Comparison of ENCODE assay signal across 1 cellular context in genomic region chr19:40425450-40426287, GRCh38.
TF ChIP-seq lines count a peak whose summit lies in the region.

SERTAD1 (minus strand) TSS chr19:40425992; CDS start chr19:40423546, 2,446 bp downstream.

TF ChIP-seq in K562, 482 proteins besides CTCF, POLR2A, EP300 and RAD21 (continued from another document and continues in another):
- TF ChIP-seq, protein P1, sequence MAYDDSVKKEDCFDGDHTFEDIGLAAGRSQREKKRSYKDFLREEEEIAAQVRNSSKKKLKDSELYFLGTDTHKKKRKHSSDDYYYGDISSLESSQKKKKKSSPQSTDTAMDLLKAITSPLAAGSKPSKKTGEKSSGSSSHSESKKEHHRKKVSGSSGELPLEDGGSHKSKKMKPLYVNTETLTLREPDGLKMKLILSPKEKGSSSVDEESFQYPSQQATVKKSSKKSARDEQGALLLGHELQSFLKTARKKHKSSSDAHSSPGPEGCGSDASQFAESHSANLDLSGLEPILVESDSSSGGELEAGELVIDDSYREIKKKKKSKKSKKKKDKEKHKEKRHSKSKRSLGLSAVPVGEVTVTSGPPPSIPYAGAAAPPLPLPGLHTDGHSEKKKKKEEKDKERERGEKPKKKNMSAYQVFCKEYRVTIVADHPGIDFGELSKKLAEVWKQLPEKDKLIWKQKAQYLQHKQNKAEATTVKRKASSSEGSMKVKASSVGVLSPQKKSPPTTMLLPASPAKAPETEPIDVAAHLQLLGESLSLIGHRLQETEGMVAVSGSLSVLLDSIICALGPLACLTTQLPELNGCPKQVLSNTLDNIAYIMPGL (CRISPR knock-in tag; IDR thresholded peaks at IDR 0.05), result peak; percentile 72; the same call in 1 of the 2 replicates
- TF ChIP-seq TEAD1 (CRISPR knock-in tag; IDR thresholded peaks at IDR 0.05), result peak in 1 of 2 experiments; percentile 69; a peak in 1 of 4 replicates
- TF ChIP-seq MXI1 (IDR thresholded peaks at IDR 0.05; ENCODE audit: low read depth, low read length), result 0 out of 2 replicates have a peak, but pooled peaks have one; percentile 39
- no peak for TF ChIP-seq ZNF324 (CRISPR knock-in tag; IDR thresholded peaks at IDR 0.05)
- TF ChIP-seq, protein P2, sequence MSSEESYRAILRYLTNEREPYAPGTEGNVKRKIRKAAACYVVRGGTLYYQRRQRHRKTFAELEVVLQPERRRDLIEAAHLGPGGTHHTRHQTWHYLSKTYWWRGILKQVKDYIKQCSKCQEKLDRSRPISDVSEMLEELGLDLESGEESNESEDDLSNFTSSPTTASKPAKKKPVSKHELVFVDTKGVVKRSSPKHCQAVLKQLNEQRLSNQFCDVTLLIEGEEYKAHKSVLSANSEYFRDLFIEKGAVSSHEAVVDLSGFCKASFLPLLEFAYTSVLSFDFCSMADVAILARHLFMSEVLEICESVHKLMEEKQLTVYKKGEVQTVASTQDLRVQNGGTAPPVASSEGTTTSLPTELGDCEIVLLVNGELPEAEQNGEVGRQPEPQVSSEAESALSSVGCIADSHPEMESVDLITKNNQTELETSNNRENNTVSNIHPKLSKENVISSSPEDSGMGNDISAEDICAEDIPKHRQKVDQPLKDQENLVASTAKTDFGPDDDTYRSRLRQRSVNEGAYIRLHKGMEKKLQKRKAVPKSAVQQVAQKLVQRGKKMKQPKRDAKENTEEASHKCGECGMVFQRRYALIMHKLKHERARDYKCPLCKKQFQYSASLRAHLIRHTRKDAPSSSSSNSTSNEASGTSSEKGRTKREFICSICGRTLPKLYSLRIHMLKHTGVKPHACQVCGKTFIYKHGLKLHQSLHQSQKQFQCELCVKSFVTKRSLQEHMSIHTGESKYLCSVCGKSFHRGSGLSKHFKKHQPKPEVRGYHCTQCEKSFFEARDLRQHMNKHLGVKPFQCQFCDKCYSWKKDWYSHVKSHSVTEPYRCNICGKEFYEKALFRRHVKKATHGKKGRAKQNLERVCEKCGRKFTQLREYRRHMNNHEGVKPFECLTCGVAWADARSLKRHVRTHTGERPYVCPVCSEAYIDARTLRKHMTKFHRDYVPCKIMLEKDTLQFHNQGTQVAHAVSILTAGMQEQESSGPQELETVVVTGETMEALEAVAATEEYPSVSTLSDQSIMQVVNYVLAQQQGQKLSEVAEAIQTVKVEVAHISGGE (CRISPR knock-in tag; IDR thresholded peaks at IDR 0.05), result peak in 1 of 3 experiments; percentile 70; a peak in 1 of 6 replicates
- TF ChIP-seq GABPB1 (CRISPR knock-in tag; IDR thresholded peaks at IDR 0.05), result peak; percentile 61
- no peak for TF ChIP-seq BMI1 (IDR thresholded peaks at IDR 0.05; ENCODE audit: low read length)
- TF ChIP-seq FIP1L1 (IDR thresholded peaks at IDR 0.05; ENCODE audit: low read depth, low read length, poor library complexity, severe bottlenecking), result peak; percentile 92
- TF ChIP-seq, protein P3, sequence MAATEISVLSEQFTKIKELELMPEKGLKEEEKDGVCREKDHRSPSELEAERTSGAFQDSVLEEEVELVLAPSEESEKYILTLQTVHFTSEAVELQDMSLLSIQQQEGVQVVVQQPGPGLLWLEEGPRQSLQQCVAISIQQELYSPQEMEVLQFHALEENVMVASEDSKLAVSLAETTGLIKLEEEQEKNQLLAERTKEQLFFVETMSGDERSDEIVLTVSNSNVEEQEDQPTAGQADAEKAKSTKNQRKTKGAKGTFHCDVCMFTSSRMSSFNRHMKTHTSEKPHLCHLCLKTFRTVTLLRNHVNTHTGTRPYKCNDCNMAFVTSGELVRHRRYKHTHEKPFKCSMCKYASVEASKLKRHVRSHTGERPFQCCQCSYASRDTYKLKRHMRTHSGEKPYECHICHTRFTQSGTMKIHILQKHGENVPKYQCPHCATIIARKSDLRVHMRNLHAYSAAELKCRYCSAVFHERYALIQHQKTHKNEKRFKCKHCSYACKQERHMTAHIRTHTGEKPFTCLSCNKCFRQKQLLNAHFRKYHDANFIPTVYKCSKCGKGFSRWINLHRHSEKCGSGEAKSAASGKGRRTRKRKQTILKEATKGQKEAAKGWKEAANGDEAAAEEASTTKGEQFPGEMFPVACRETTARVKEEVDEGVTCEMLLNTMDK (IDR thresholded peaks at IDR 0.05; ENCODE audit: borderline replicate concordance, insufficient read depth, low read depth, low read length, poor library complexity, severe bottlenecking), result peak; percentile 94
- TF ChIP-seq HDAC2 (IDR thresholded peaks at IDR 0.05), result peak; percentile 34
- peak; percentile 73 for TF ChIP-seq CCNT2 (IDR thresholded peaks at IDR 0.05; ENCODE audit: borderline replicate concordance, extremely low read depth, insufficient read length, low read depth, low read length)
- TF ChIP-seq CC2D1A (IDR thresholded peaks at IDR 0.05), result no peak
- peak; percentile 77; the same call in 1 of the 2 replicates for TF ChIP-seq ERF (CRISPR knock-in tag; IDR thresholded peaks at IDR 0.05)
- TF ChIP-seq PML (IDR thresholded peaks at IDR 0.05; ENCODE audit: low read length), result peak; percentile 71; the same call in 1 of the 2 replicates
- peak; percentile 99 for TF ChIP-seq NRF1 (conservative IDR thresholded peaks at IDR 0.05 in 1 of 2, IDR thresholded peaks at IDR 0.05 in 1 of 2)
- peak; percentile 85 for TF ChIP-seq MEIS2 (IDR thresholded peaks at IDR 0.05; ENCODE audit: partially characterized antibody)
- TF ChIP-seq, protein P4, sequence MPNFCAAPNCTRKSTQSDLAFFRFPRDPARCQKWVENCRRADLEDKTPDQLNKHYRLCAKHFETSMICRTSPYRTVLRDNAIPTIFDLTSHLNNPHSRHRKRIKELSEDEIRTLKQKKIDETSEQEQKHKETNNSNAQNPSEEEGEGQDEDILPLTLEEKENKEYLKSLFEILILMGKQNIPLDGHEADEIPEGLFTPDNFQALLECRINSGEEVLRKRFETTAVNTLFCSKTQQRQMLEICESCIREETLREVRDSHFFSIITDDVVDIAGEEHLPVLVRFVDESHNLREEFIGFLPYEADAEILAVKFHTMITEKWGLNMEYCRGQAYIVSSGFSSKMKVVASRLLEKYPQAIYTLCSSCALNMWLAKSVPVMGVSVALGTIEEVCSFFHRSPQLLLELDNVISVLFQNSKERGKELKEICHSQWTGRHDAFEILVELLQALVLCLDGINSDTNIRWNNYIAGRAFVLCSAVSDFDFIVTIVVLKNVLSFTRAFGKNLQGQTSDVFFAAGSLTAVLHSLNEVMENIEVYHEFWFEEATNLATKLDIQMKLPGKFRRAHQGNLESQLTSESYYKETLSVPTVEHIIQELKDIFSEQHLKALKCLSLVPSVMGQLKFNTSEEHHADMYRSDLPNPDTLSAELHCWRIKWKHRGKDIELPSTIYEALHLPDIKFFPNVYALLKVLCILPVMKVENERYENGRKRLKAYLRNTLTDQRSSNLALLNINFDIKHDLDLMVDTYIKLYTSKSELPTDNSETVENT (CRISPR knock-in tag; IDR thresholded peaks at IDR 0.05), result peak; percentile 10; the same call in 1 of the 2 replicates
- no peak for TF ChIP-seq HLTF (IDR thresholded peaks at IDR 0.05)
- TF ChIP-seq HMGN3 (IDR thresholded peaks at IDR 0.05; ENCODE audit: borderline replicate concordance, extremely low read depth, insufficient read length, low read depth, low read length), result peak; percentile 77
- no peak for TF ChIP-seq L3MBTL2 (IDR thresholded peaks at IDR 0.05)
- TF ChIP-seq POLR2G (IDR thresholded peaks at IDR 0.05; ENCODE audit: low read depth, low read length), result peak; percentile 100
- no peak for TF ChIP-seq NR2F6 (CRISPR knock-in tag; IDR thresholded peaks at IDR 0.05)
- no peak for TF ChIP-seq ZKSCAN3 (CRISPR knock-in tag; IDR thresholded peaks at IDR 0.05)
- 0 out of 2 replicates have a peak, but pooled peaks have one; percentile 15 for TF ChIP-seq ZNF224 (CRISPR knock-in tag; IDR thresholded peaks at IDR 0.05)
- TF ChIP-seq RREB1 (CRISPR knock-in tag; IDR thresholded peaks at IDR 0.05), result no peak
- peak; percentile 31 for TF ChIP-seq U2AF1 (optimal IDR thresholded peaks at IDR 0.05; ENCODE audit: low read depth, low read length)
- TF ChIP-seq POLR2AphosphoS5 (IDR thresholded peaks at IDR 0.05; ENCODE audit: control insufficient read depth, insufficient read depth, low read depth, low read length), result peak; percentile 88
- 0 out of 2 replicates have a peak, but pooled peaks have one; percentile 38 for TF ChIP-seq ZHX1 (conservative IDR thresholded peaks at IDR 0.05; ENCODE audit: low read length)
- peak; percentile 69 for TF ChIP-seq RB1 (IDR thresholded peaks at IDR 0.05; ENCODE audit: low read depth)
- no peak for TF ChIP-seq CREB1 (IDR thresholded peaks at IDR 0.05)
- peak; percentile 36; the same call in 1 of the 2 replicates for TF ChIP-seq CREB1 (CRISPR knock-in tag; IDR thresholded peaks at IDR 0.05)
- TF ChIP-seq MTA3 (IDR thresholded peaks at IDR 0.05; ENCODE audit: borderline replicate concordance), result peak; percentile 71
- TF ChIP-seq ELF1 (tag; IDR thresholded peaks at IDR 0.05), result peak; percentile 55; the same call in 1 of the 2 replicates
- no peak for TF ChIP-seq NR3C1 (CRISPR knock-in tag; IDR thresholded peaks at IDR 0.05)
- TF ChIP-seq YY1 (IDR thresholded peaks at IDR 0.05; ENCODE audit: borderline replicate concordance in 1 of 3, control insufficient read depth in 1 of 3, extremely low read depth in 1 of 3, insufficient read depth in 3 of 3, insufficient read length in 1 of 3, insufficient replicate concordance in 2 of 3, low read depth in 1 of 3, low read length in 2 of 3), result peak in 2 of 3 experiments; percentile 46 to 71
- TF ChIP-seq BCLAF1 (IDR thresholded peaks at IDR 0.05; ENCODE audit: borderline replicate concordance in 1 of 2, control insufficient read depth in 1 of 2, low read depth in 2 of 2, low read length in 1 of 2), result 0 out of 4 replicates have a peak, but pooled peaks of 1 of the 2 experiments have one; percentile 13
- peak; percentile 82 for TF ChIP-seq CXXC5 (CRISPR knock-in tag; IDR thresholded peaks at IDR 0.05)
